Comparison of ENCODE assay signal across 9 cellular contexts in the genomic region with DNA sequence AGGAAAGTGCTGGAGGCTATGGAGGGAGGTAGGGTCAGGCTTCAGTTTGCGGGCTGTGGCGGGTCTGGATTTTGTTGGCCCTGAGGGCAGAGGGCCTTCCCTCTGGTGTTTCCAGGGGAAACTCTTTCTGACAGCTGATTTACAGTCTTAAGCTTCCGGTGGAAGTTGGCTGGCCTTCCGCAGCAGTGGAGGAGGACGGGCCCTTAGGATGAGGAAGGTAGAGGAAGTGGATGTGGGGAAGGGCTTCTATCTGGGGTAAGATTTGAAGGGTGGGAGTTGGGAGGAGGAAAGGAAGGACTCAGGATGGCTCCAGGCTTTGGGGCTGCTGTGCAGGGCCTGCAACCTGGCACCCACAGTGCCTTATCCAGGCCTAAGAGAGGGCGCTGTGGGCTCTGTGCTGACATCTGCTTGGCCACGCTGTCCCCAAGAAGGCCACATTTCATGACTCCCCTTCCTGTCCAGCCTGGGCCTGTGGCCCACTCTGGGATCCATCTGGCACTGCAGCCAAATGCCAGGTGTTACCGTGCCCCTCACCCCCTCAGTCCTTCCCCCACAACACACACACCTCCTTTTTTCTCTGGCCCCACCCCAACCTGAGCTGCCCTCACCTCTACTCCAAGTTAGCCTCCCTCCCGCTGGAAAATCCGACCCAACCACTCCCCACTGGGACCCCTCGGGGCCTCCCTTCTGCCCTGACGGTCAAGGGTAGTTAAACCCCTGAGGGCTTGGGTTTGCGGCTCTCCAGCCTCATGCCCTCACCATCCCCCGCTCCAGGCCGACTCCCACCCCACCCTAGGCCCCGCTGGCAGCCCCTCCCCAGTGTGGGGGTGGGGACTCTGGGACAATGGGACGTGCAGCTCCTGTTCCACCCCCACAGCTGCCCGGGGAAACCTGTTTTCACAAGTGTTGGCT. TPM values are rescaled to one million over a fixed set of nuclear protein-coding genes. Genes with fewer than 3 reads are reported as not detected.
DNase-seq lines count a peak whose midpoint lies in the region; ATAC-seq and TF ChIP-seq lines count a peak whose summit lies in the region.
"Had no signal": no experiment of that assay in that cellular context is flagged by ENCODE, and none has a peak within 500 bp of the region (broad histone marks: within the 10 kb centered on the region; RNA-seq: fewer than 3 reads in every experiment).

No MANE protein-coding gene starts in this region.

- peak; percentile 89 for DNase-seq in H7
- peak; percentile 81 for DNase-seq in NCI-H510A treated with DMSO at 0.1 percent for 48 hours (lab: John Stamatoyannopoulos, UW)
- DNase-seq in esophagus squamous epithelium (lab: John Stamatoyannopoulos, UW), result no peak
- DNase-seq in dedifferentiated amniotic fluid mesenchymal stem cell (ENCODE audit: extremely low spot score), result no peak
- no peak for DNase-seq in NCI-H2081 treated with DMSO at 0.1 percent for 48 hours (lab: John Stamatoyannopoulos, UW)
- no peak for DNase-seq in A172 (ENCODE audit: low spot score)

- H3K9me3 ChIP-seq in esophagus squamous epithelium (no peaks in the 10 kb centered on the region), parathyroid adenoma (ENCODE audit: control insufficient read depth, low read length) (no peaks in the 10 kb centered on the region)

- H3K4me3 ChIP-seq in H7 (ENCODE audit: insufficient read depth, low read depth, low read length) (no peak overlapping the region), esophagus squamous epithelium (no peak overlapping the region), parathyroid adenoma (ENCODE audit: low read depth, low read length) (no peak overlapping the region)
- H3K4me3 ChIP-seq: GM12878 had no signal

- no peak for TF ChIP-seq CTCF in esophagus squamous epithelium (IDR thresholded peaks at IDR 0.05)
- TF ChIP-seq CTCF in parathyroid adenoma (IDR thresholded peaks at IDR 0.05), result no peak

- H3K4me1 ChIP-seq in esophagus squamous epithelium, result peaks cover 18 to 60% (median 31%) of the 10 kb centered on the region in 3 donors
- H3K4me1 ChIP-seq in parathyroid adenoma, result no peaks in the 10 kb centered on the region

- peak overlapping the region; percentile 77 to 84 (median 80) for H3K27ac ChIP-seq in esophagus squamous epithelium
- peak overlapping the region; percentile 19 for H3K27ac ChIP-seq in parathyroid adenoma

- no peak for ATAC-seq in HG03095 (IDR thresholded peaks at IDR 0.05; ENCODE audit: unreplicated experiment)
- ATAC-seq: GM12878 had no signal

- no peak overlapping the region for H3K4me2 ChIP-seq in parathyroid adenoma (ENCODE audit: low read length)

- no peak overlapping the region for H3K9ac ChIP-seq in parathyroid adenoma

- WGBS in esophagus squamous epithelium, 2 donors, result 18 to 30% methylated on average over 14 of the region's 18 CpGs

- H3K79me2 ChIP-seq in parathyroid adenoma, result no peaks in the 10 kb centered on the region

- intact Hi-C loops in esophagus squamous epithelium (cut with DNase I), result no loop called here

- peak overlapping the region; percentile 60 for H2AFZ ChIP-seq in parathyroid adenoma

- H3K36me3 ChIP-seq in H7 (replicated peaks; ENCODE audit: control insufficient read depth, insufficient read depth, low read length), result no peaks in the 10 kb centered on the region
- no peaks in the 10 kb centered on the region for H3K36me3 ChIP-seq in esophagus squamous epithelium
- no peaks in the 10 kb centered on the region for H3K36me3 ChIP-seq in parathyroid adenoma (ENCODE audit: control insufficient read depth, insufficient read depth, low read length)

- TF ChIP-seq POLR2A in esophagus squamous epithelium (IDR thresholded peaks at IDR 0.05), result no peak

- H3K27me3 ChIP-seq in H7 (ENCODE audit: control insufficient read depth, insufficient read depth, low read length) (no peaks in the 10 kb centered on the region), esophagus squamous epithelium (no peaks in the 10 kb centered on the region), parathyroid adenoma (ENCODE audit: control insufficient read depth, insufficient read depth, low read length) (no peaks in the 10 kb centered on the region)

RNA-seq across cellular contexts. Expression of a gene that starts 7.7 kb away (rescaled TPM):
- 2.3 and 2.8 TPM in 2 replicates for total RNA-seq in H7 (2014; rRNA removed; shearing (Covaris generic))
- total RNA-seq in esophagus squamous epithelium, result 10 to 100 TPM; 12.7 to 25.0 (median 20.6) TPM
- total RNA-seq in A172 (2014; rRNA removed; shearing (Covaris generic)), result 4.0 and 4.8 TPM in 2 replicates

Comparison
In these comparisons a context has a peak if more than half of its experiments do, and no peak if none do; other contexts are left out.
1. DNase-seq: peak in H7 (single experiment) and NCI-H510A treated with DMSO at 0.1 percent for 48 hours (single experiment); none in esophagus squamous epithelium (single experiment), dedifferentiated amniotic fluid mesenchymal stem cell (single experiment), NCI-H2081 treated with DMSO at 0.1 percent for 48 hours (single experiment) and A172 (single experiment).